Comparison of ENCODE assay signal across 1 cellular context in the genomic region with DNA sequence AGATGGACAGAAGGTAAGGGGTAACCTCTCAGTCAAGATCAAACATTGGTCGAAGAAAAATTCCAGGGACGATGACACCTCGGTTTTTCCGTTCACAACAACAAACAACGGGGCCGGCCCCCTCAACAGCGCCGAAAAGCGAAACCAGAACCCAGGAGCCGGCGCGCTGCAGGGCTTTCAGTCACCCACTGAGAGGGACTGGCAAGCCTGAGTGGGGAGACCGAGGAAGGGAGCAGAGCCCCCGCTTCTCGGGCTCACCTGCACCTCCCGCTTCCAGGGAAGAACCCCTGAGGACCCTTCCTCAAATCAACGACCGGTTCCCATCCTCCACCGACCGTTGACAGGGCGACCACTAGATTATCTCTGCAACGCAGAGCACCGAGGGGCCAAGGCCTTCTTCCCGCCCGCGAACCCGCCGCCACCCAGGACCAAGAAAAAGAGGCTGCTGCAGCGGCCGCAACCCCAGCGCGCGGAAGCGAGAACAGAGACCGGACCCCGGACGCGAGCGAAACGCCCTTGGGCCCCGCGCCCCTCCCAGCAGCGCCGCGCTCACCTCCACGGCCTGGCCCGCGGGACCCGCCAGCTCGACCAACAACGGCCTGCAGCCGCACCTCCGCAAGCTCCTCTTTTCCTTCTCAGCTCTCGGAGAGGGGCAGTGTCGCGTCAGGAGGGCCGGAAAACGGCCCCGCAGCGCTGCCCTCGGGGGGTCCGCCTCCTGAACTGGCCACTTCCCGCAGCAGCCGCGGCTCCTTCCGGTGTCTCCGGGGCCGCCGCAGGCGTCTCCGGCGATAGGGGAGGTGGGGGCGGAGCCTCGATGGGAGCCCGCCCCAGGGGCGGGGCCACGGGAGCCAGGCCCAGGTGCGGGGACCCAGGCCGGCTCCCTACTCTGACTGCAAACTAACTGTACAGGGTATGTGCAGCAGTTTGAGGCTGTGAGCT.
A peak's percentile ranks its signal among the peaks of the same experiment; 100 is the strongest.
TF ChIP-seq lines count a peak whose summit lies in the region.

A gene (minus strand): TSS at position 763 of the 939 bp plus-strand sequence. CDS start 18,155 bp downstream, outside the sequence.

TF ChIP-seq in HepG2, 621 proteins besides CTCF, POLR2A, EP300 and RAD21 (continued from another document and continues in another):
- TF ChIP-seq, protein P1, sequence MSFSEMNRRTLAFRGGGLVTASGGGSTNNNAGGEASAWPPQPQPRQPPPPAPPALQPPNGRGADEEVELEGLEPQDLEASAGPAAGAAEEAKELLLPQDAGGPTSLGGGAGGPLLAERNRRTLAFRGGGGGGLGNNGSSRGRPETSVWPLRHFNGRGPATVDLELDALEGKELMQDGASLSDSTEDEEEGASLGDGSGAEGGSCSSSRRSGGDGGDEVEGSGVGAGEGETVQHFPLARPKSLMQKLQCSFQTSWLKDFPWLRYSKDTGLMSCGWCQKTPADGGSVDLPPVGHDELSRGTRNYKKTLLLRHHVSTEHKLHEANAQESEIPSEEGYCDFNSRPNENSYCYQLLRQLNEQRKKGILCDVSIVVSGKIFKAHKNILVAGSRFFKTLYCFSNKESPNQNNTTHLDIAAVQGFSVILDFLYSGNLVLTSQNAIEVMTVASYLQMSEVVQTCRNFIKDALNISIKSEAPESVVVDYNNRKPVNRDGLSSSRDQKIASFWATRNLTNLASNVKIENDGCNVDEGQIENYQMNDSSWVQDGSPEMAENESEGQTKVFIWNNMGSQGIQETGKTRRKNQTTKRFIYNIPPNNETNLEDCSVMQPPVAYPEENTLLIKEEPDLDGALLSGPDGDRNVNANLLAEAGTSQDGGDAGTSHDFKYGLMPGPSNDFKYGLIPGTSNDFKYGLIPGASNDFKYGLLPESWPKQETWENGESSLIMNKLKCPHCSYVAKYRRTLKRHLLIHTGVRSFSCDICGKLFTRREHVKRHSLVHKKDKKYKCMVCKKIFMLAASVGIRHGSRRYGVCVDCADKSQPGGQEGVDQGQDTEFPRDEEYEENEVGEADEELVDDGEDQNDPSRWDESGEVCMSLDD (CRISPR knock-in tag; IDR thresholded peaks at IDR 0.05; ENCODE audit: borderline replicate concordance), result peak; percentile 71; the same call in 1 of the 2 replicates
- TF ChIP-seq, protein P2, sequence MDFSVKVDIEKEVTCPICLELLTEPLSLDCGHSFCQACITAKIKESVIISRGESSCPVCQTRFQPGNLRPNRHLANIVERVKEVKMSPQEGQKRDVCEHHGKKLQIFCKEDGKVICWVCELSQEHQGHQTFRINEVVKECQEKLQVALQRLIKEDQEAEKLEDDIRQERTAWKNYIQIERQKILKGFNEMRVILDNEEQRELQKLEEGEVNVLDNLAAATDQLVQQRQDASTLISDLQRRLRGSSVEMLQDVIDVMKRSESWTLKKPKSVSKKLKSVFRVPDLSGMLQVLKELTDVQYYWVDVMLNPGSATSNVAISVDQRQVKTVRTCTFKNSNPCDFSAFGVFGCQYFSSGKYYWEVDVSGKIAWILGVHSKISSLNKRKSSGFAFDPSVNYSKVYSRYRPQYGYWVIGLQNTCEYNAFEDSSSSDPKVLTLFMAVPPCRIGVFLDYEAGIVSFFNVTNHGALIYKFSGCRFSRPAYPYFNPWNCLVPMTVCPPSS (IDR thresholded peaks at IDR 0.05), result no peak
- peak; percentile 96; the same call in 1 of the 2 replicates for TF ChIP-seq ZNF782 (CRISPR knock-in tag; IDR thresholded peaks at IDR 0.05; ENCODE audit: borderline replicate concordance)
- peak; percentile 95; the same call in 1 of the 2 replicates for TF ChIP-seq ZNF343 (CRISPR knock-in tag; IDR thresholded peaks at IDR 0.05)
- no peak for TF ChIP-seq NBN (conservative IDR thresholded peaks at IDR 0.05)
- TF ChIP-seq ZSCAN29 (CRISPR knock-in tag; conservative IDR thresholded peaks at IDR 0.05), result 0 out of 2 replicates have a peak, but pooled peaks have one; percentile 52
- no peak for TF ChIP-seq ZNF672 (CRISPR knock-in tag; IDR thresholded peaks at IDR 0.05)
- TF ChIP-seq, protein P3, sequence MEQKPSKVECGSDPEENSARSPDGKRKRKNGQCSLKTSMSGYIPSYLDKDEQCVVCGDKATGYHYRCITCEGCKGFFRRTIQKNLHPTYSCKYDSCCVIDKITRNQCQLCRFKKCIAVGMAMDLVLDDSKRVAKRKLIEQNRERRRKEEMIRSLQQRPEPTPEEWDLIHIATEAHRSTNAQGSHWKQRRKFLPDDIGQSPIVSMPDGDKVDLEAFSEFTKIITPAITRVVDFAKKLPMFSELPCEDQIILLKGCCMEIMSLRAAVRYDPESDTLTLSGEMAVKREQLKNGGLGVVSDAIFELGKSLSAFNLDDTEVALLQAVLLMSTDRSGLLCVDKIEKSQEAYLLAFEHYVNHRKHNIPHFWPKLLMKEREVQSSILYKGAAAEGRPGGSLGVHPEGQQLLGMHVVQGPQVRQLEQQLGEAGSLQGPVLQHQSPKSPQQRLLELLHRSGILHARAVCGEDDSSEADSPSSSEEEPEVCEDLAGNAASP (CRISPR knock-in tag; IDR thresholded peaks at IDR 0.05; ENCODE audit: borderline replicate concordance), result 0 out of 2 replicates have a peak, but pooled peaks have one; percentile 10
- TF ChIP-seq ZNF558 (CRISPR knock-in tag; IDR thresholded peaks at IDR 0.05; ENCODE audit: borderline replicate concordance), result 0 out of 2 replicates have a peak, but pooled peaks have one; percentile 47
- peak; percentile 84 for TF ChIP-seq TGIF2 (CRISPR knock-in tag; IDR thresholded peaks at IDR 0.05)
- no peak for TF ChIP-seq MATR3 (CRISPR knock-in tag; IDR thresholded peaks at IDR 0.05)
- no peak for TF ChIP-seq ZNF337 (CRISPR knock-in tag; IDR thresholded peaks at IDR 0.05; ENCODE audit: borderline replicate concordance, low read depth)
- peak; percentile 84 for TF ChIP-seq SP4 (CRISPR knock-in tag; IDR thresholded peaks at IDR 0.05)
- TF ChIP-seq, protein P4, sequence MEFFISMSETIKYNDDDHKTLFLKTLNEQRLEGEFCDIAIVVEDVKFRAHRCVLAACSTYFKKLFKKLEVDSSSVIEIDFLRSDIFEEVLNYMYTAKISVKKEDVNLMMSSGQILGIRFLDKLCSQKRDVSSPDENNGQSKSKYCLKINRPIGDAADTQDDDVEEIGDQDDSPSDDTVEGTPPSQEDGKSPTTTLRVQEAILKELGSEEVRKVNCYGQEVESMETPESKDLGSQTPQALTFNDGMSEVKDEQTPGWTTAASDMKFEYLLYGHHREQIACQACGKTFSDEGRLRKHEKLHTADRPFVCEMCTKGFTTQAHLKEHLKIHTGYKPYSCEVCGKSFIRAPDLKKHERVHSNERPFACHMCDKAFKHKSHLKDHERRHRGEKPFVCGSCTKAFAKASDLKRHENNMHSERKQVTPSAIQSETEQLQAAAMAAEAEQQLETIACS (CRISPR knock-in tag; IDR thresholded peaks at IDR 0.05), result peak; percentile 55; the same call in 1 of the 2 replicates
- TF ChIP-seq, protein P5, sequence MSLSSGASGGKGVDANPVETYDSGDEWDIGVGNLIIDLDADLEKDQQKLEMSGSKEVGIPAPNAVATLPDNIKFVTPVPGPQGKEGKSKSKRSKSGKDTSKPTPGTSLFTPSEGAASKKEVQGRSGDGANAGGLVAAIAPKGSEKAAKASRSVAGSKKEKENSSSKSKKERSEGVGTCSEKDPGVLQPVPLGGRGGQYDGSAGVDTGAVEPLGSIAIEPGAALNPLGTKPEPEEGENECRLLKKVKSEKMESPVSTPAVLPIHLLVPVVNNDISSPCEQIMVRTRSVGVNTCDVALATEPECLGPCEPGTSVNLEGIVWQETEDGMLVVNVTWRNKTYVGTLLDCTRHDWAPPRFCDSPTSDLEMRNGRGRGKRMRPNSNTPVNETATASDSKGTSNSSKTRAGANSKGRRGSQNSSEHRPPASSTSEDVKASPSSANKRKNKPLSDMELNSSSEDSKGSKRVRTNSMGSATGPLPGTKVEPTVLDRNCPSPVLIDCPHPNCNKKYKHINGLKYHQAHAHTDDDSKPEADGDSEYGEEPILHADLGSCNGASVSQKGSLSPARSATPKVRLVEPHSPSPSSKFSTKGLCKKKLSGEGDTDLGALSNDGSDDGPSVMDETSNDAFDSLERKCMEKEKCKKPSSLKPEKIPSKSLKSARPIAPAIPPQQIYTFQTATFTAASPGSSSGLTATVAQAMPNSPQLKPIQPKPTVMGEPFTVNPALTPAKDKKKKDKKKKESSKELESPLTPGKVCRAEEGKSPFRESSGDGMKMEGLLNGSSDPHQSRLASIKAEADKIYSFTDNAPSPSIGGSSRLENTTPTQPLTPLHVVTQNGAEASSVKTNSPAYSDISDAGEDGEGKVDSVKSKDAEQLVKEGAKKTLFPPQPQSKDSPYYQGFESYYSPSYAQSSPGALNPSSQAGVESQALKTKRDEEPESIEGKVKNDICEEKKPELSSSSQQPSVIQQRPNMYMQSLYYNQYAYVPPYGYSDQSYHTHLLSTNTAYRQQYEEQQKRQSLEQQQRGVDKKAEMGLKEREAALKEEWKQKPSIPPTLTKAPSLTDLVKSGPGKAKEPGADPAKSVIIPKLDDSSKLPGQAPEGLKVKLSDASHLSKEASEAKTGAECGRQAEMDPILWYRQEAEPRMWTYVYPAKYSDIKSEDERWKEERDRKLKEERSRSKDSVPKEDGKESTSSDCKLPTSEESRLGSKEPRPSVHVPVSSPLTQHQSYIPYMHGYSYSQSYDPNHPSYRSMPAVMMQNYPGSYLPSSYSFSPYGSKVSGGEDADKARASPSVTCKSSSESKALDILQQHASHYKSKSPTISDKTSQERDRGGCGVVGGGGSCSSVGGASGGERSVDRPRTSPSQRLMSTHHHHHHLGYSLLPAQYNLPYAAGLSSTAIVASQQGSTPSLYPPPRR (CRISPR knock-in tag; IDR thresholded peaks at IDR 0.05; ENCODE audit: borderline replicate concordance), result peak; percentile 34; the same call in 1 of the 2 replicates
- TF ChIP-seq GTF2F1 (IDR thresholded peaks at IDR 0.05; ENCODE audit: low read length), result no peak
- TF ChIP-seq ZNF510 (CRISPR knock-in tag; IDR thresholded peaks at IDR 0.05; ENCODE audit: low read depth), result peak; percentile 56; the same call in 1 of the 2 replicates
- TF ChIP-seq, protein P6, sequence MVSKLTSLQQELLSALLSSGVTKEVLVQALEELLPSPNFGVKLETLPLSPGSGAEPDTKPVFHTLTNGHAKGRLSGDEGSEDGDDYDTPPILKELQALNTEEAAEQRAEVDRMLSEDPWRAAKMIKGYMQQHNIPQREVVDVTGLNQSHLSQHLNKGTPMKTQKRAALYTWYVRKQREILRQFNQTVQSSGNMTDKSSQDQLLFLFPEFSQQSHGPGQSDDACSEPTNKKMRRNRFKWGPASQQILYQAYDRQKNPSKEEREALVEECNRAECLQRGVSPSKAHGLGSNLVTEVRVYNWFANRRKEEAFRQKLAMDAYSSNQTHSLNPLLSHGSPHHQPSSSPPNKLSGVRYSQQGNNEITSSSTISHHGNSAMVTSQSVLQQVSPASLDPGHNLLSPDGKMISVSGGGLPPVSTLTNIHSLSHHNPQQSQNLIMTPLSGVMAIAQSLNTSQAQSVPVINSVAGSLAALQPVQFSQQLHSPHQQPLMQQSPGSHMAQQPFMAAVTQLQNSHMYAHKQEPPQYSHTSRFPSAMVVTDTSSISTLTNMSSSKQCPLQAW (CRISPR knock-in tag; IDR thresholded peaks at IDR 0.05), result no peak
- TF ChIP-seq ZC3H4 (CRISPR knock-in tag; IDR thresholded peaks at IDR 0.05; ENCODE audit: borderline replicate concordance), result no peak
- no peak for TF ChIP-seq KDM6A (CRISPR knock-in tag; IDR thresholded peaks at IDR 0.05; ENCODE audit: low read depth)
- TF ChIP-seq ZNF567 (CRISPR knock-in tag; IDR thresholded peaks at IDR 0.05; ENCODE audit: borderline replicate concordance), result peak; percentile 48; the same call in 1 of the 2 replicates
- no peak for TF ChIP-seq ATAD3A (CRISPR knock-in tag; IDR thresholded peaks at IDR 0.05)
- TF ChIP-seq, protein P7, sequence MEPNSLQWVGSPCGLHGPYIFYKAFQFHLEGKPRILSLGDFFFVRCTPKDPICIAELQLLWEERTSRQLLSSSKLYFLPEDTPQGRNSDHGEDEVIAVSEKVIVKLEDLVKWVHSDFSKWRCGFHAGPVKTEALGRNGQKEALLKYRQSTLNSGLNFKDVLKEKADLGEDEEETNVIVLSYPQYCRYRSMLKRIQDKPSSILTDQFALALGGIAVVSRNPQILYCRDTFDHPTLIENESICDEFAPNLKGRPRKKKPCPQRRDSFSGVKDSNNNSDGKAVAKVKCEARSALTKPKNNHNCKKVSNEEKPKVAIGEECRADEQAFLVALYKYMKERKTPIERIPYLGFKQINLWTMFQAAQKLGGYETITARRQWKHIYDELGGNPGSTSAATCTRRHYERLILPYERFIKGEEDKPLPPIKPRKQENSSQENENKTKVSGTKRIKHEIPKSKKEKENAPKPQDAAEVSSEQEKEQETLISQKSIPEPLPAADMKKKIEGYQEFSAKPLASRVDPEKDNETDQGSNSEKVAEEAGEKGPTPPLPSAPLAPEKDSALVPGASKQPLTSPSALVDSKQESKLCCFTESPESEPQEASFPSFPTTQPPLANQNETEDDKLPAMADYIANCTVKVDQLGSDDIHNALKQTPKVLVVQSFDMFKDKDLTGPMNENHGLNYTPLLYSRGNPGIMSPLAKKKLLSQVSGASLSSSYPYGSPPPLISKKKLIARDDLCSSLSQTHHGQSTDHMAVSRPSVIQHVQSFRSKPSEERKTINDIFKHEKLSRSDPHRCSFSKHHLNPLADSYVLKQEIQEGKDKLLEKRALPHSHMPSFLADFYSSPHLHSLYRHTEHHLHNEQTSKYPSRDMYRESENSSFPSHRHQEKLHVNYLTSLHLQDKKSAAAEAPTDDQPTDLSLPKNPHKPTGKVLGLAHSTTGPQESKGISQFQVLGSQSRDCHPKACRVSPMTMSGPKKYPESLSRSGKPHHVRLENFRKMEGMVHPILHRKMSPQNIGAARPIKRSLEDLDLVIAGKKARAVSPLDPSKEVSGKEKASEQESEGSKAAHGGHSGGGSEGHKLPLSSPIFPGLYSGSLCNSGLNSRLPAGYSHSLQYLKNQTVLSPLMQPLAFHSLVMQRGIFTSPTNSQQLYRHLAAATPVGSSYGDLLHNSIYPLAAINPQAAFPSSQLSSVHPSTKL (CRISPR knock-in tag; IDR thresholded peaks at IDR 0.05), result peak; percentile 57; the same call in 1 of the 2 replicates
- TF ChIP-seq, protein P8, sequence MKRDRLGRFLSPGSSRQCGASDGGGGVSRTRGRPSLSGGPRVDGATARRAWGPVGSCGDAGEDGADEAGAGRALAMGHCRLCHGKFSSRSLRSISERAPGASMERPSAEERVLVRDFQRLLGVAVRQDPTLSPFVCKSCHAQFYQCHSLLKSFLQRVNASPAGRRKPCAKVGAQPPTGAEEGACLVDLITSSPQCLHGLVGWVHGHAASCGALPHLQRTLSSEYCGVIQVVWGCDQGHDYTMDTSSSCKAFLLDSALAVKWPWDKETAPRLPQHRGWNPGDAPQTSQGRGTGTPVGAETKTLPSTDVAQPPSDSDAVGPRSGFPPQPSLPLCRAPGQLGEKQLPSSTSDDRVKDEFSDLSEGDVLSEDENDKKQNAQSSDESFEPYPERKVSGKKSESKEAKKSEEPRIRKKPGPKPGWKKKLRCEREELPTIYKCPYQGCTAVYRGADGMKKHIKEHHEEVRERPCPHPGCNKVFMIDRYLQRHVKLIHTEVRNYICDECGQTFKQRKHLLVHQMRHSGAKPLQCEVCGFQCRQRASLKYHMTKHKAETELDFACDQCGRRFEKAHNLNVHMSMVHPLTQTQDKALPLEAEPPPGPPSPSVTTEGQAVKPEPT (CRISPR knock-in tag; IDR thresholded peaks at IDR 0.05; ENCODE audit: low read depth), result no peak
- peak; percentile 77; the same call in 1 of the 2 replicates for TF ChIP-seq ZNF891 (CRISPR knock-in tag; IDR thresholded peaks at IDR 0.05)
- TF ChIP-seq, protein P9, sequence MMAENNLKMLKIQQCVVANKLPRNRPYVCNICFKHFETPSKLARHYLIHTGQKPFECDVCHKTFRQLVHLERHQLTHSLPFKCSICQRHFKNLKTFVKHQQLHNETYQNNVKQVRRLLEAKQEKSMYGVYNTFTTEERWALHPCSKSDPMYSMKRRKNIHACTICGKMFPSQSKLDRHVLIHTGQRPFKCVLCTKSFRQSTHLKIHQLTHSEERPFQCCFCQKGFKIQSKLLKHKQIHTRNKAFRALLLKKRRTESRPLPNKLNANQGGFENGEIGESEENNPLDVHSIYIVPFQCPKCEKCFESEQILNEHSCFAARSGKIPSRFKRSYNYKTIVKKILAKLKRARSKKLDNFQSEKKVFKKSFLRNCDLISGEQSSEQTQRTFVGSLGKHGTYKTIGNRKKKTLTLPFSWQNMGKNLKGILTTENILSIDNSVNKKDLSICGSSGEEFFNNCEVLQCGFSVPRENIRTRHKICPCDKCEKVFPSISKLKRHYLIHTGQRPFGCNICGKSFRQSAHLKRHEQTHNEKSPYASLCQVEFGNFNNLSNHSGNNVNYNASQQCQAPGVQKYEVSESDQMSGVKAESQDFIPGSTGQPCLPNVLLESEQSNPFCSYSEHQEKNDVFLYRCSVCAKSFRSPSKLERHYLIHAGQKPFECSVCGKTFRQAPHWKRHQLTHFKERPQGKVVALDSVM (CRISPR knock-in tag; IDR thresholded peaks at IDR 0.05), result no peak
